ENCODE assay signal across 26 cellular contexts in genomic region chr18:78178812-78179211, GRCh38.
A peak's percentile ranks its signal among the peaks of the same experiment; 100 is the strongest.
DNase-seq lines count a peak whose midpoint lies in the region; ATAC-seq, FAIRE-seq and TF ChIP-seq lines count a peak whose summit lies in the region.
"Had no signal": no experiment of that assay in that cellular context is flagged by ENCODE, and none has a peak within 500 bp of the region (broad histone marks: within the 10 kb centered on the region; RNA-seq: fewer than 3 reads in every experiment).

No MANE protein-coding gene starts in this region.

- H3K36me3 ChIP-seq in small intestine (ENCODE audit: control insufficient read depth in 2 of 2, insufficient read depth in 2 of 2, low read length in 2 of 2), result no peaks in the 10 kb centered on the region
- H3K36me3 ChIP-seq: BE2C; BLaER1 treated with 17β-estradiol and CSF1 and Interleukin-3, amounts not matched to agents 10 nM and 100 nM had no signal

- peak; percentile 2 for DNase-seq in LNCaP clone FGC (ENCODE audit: low read depth)
- DNase-seq in left lobe of liver (ENCODE audit: low spot score), result no peak
- peak; percentile 90 for DNase-seq in small intestine
- no peak for DNase-seq in GOT3 (lab: John Stamatoyannopoulos, UW)
- DNase-seq in nephron progenitor cell, result no peak
- DNase-seq: 8988T; ACHN; AML-193; BE2C; CD4-positive, alpha-beta T cell; CD8-positive, alpha-beta memory T cell; DMS 273 treated with DMSO at 0.1 percent for 48 hours; DMS79; EL; GDM1; GM23248; H9 had no signal

- H3K9me3 Mint-ChIP-seq in nephron progenitor cell, result peaks cover 32% of the 10 kb centered on the region

- no peak overlapping the region for H3K4me3 Mint-ChIP-seq in nephron progenitor cell
- H3K4me3 Mint-ChIP-seq: CD14-positive monocyte; CD4-positive, alpha-beta T cell; CD8-positive, alpha-beta memory T cell; H9 had no signal

- H3K4me1 ChIP-seq in small intestine (ENCODE audit: control insufficient read depth in 2 of 2, insufficient read depth in 1 of 2, low read depth in 1 of 2, low read length in 1 of 2), result no peaks in the 10 kb centered on the region
- H3K4me1 ChIP-seq: A549; BE2C; BLaER1 treated with 17β-estradiol and CSF1 and Interleukin-3, amounts not matched to agents 10 nM and 100 nM had no signal

- TF ChIP-seq CTCF in LNCaP clone FGC (IDR thresholded peaks at IDR 0.05; ENCODE audit: control insufficient read depth, extremely low read depth, insufficient read depth) (no peak), VCaP (conservative IDR thresholded peaks at IDR 0.05) (no peak), nephron progenitor cell (IDR thresholded peaks at IDR 0.05) (no peak)

- no peaks in the 10 kb centered on the region for H3K27me3 ChIP-seq in small intestine (ENCODE audit: control insufficient read depth in 2 of 2, insufficient read depth in 2 of 2, low read length in 2 of 2)
- H3K27me3 ChIP-seq: BE2C had no signal

- 14 to 66% (median 31%) methylated on average over 4 of the region's 4 CpGs for WGBS in small intestine, 3 donors

- H3K27ac Mint-ChIP-seq in nephron progenitor cell, result no peak overlapping the region
- H3K27ac Mint-ChIP-seq: CD14-positive monocyte; CD4-positive, alpha-beta T cell; CD8-positive, alpha-beta memory T cell; H9 had no signal

- peaks cover 10% of the 10 kb centered on the region for H3K36me3 Mint-ChIP-seq in nephron progenitor cell (ENCODE audit: low read depth)
- H3K36me3 Mint-ChIP-seq: CD14-positive monocyte; CD8-positive, alpha-beta memory T cell had no signal

- H3K27me3 Mint-ChIP-seq in nephron progenitor cell (ENCODE audit: low read depth, poor library complexity), result peaks cover 5% of the 10 kb centered on the region
- H3K27me3 Mint-ChIP-seq: CD4-positive, alpha-beta T cell had no signal

- H3K27ac ChIP-seq in VCaP, result peak overlapping the region; percentile 34; the same call in 1 of the 2 replicates
- peak overlapping the region in 1 of 2 donors; percentile 20 for H3K27ac ChIP-seq in small intestine (ENCODE audit: low read depth in 1 of 2, low read length in 1 of 2)
- H3K27ac ChIP-seq: A549; BLaER1 treated with 17β-estradiol and CSF1 and Interleukin-3, amounts not matched to agents 10 nM and 100 nM; GM23248 had no signal

- H3K4me1 Mint-ChIP-seq in nephron progenitor cell, result peaks cover 9% of the 10 kb centered on the region
- H3K4me1 Mint-ChIP-seq: CD14-positive monocyte; CD8-positive, alpha-beta memory T cell had no signal

- no peak overlapping the region for H3K4me3 ChIP-seq in LNCaP clone FGC (ENCODE audit: low read depth, low read length)
- no peak overlapping the region for H3K4me3 ChIP-seq in small intestine (ENCODE audit: low read depth in 1 of 2, low read length in 2 of 2)
- H3K4me3 ChIP-seq: A549; BLaER1 treated with 17β-estradiol and CSF1 and Interleukin-3, amounts not matched to agents 10 nM and 100 nM; GM12878; GM23248 had no signal

- H3K9me3 ChIP-seq in small intestine (ENCODE audit: control insufficient read depth, low read depth), result no peaks in the 10 kb centered on the region
- H3K9me3 ChIP-seq: A549, BE2C had no signal

- no peak for FAIRE-seq in small intestine (lab: Jason Lieb, UNC)
- FAIRE-seq: A549, D721Med, GM12878, GM19239 had no signal

- ATAC-seq in left lobe of liver (peak; percentile 62), HG03045 (IDR thresholded peaks at IDR 0.05; ENCODE audit: unreplicated experiment) (no peak)
- ATAC-seq: A549, GM12878, HCT116 had no signal

Comparison
In these comparisons a context has a peak if more than half of its experiments do, and no peak if none do; other contexts are left out.
1. DNase-seq: peak in LNCaP clone FGC (single experiment) and small intestine (single experiment); none in left lobe of liver (single experiment), GOT3 (single experiment) and nephron progenitor cell (single experiment).